In the genomic region with DNA sequence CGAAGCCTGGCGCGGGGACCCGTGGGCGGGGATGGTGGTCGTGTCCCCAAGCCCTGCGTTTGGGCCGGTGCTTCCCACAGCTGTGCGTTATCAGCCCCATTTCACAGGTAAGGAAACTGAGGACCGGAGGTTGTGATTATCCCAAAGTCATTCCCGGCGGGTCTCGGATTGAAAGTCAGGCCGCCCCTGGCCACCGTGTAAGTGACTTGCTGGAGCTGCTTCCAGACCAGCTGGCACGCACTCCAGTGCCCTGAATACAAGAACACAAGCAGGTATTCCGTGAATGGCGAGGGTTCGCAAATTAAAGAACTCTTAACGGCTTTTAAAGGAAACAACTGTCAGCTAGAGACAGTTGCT, we compare ENCODE assay signal across 8 cellular contexts. TPM values are rescaled to one million over a fixed set of nuclear protein-coding genes. Genes with fewer than 3 reads are reported as not detected.
DNase-seq lines count a peak whose midpoint lies in the region; ATAC-seq and TF ChIP-seq lines count a peak whose summit lies in the region.

No MANE protein-coding gene starts in this region.

- POLR2A ChIA-PET in T-cell (lab: Charles Lee) = no interaction called here

- peak overlapping the region; percentile 98 for H3K4me2 ChIP-seq in osteoblast (ENCODE audit: insufficient read depth, low read length)

- no peaks in the 10 kb centered on the region for H3K27me3 Mint-ChIP-seq in activated T-cell treated with anti-CD3 and anti-CD28 coated beads, Interleukin-2, amount 50 U/mL, for 4 hours (ENCODE audit: low read depth)
- no peaks in the 10 kb centered on the region for H3K27me3 Mint-ChIP-seq in T-cell

- H3K79me2 ChIP-seq in osteoblast (ENCODE audit: insufficient read depth, low read length) = peaks cover 36% of the 10 kb centered on the region

- no peaks in the 10 kb centered on the region for H4K20me1 ChIP-seq in osteoblast (ENCODE audit: insufficient read depth, low read length)

- H3K36me3 Mint-ChIP-seq in activated T-cell treated with anti-CD3 and anti-CD28 coated beads, Interleukin-2, amount 50 U/mL, for 4 hours (ENCODE audit: insufficient read depth) = peaks cover 2% of the 10 kb centered on the region
- no peaks in the 10 kb centered on the region for H3K36me3 Mint-ChIP-seq in T-cell

- peak overlapping the region; percentile 98 for H3K4me3 ChIP-seq in osteoblast (ENCODE audit: insufficient read depth, low read length)

- no peak for ATAC-seq in activated T-cell treated with anti-CD3 and anti-CD28 coated beads, Interleukin-2, amount 50 U/mL, for 4 hours
- ATAC-seq in HG02973 (IDR thresholded peaks at IDR 0.05; ENCODE audit: unreplicated experiment) = peak; percentile 21
- ATAC-seq in T-cell (replicated peaks in 1 of 4) = no peak

- H3K9me3 Mint-ChIP-seq in activated T-cell treated with anti-CD3 and anti-CD28 coated beads, Interleukin-2, amount 50 U/mL, for 4 hours = no peaks in the 10 kb centered on the region
- H3K9me3 Mint-ChIP-seq in T-cell = no peaks in the 10 kb centered on the region

- CTCF ChIA-PET in T-cell (lab: Charles Lee) = interaction anchor here (0.6 kb wide), 2 partner anchors 42 kb away, joined by 3 to 4 read pairs; no protein-coding TSS in a partner anchor

- H3K36me3 ChIP-seq in osteoblast (ENCODE audit: insufficient read depth, low read length) = no peaks in the 10 kb centered on the region

- H3K27ac ChIP-seq in osteoblast (ENCODE audit: low read depth, low read length) = peak overlapping the region; percentile 96

- H3K9me3 ChIP-seq in osteoblast (ENCODE audit: low read depth, low read length) = no peaks in the 10 kb centered on the region

- no peak for DNase-seq in activated T-cell treated with anti-CD3 and anti-CD28 coated beads, Interleukin-2, amount 50 U/mL, for 4 hours
- DNase-seq in activated T-cell treated with anti-CD3 and anti-CD28 coated beads for 4 hours (no peak), T-cell (peak in 4 of 34 experiments; percentile 1 to 4 (median 4)), fibroblast of peridontal ligament (ENCODE audit: extremely low read depth) (peak; percentile 46), osteoblast (ENCODE audit: insufficient read length, low spot score, missing footprints) (peak; percentile 75), NCI-H1048 (lab: John Stamatoyannopoulos, UW) (no peak), GDM1 (lab: John Stamatoyannopoulos, UW) (no peak)

- peaks cover 28% of the 10 kb centered on the region for H3K4me1 Mint-ChIP-seq in activated T-cell treated with anti-CD3 and anti-CD28 coated beads, Interleukin-2, amount 50 U/mL, for 4 hours (ENCODE audit: low read depth)
- H3K4me1 Mint-ChIP-seq in T-cell = peaks cover 28 to 36% (median 34%) of the 10 kb centered on the region in 3 donors

- TF ChIP-seq CTCF in osteoblast (IDR thresholded peaks at IDR 0.05; ENCODE audit: extremely low read depth, low read depth, low read length) = no peak

- peak overlapping the region; percentile 83 to 91 for H3K27ac Mint-ChIP-seq in T-cell

- H3K4me1 ChIP-seq in osteoblast (ENCODE audit: insufficient read depth, low read length) = peaks cover 10% of the 10 kb centered on the region

- peak overlapping the region; percentile 95 for H2AFZ ChIP-seq in osteoblast (ENCODE audit: low read length)

- H3K4me3 Mint-ChIP-seq in activated T-cell treated with anti-CD3 and anti-CD28 coated beads, Interleukin-2, amount 50 U/mL, for 4 hours = peak overlapping the region; percentile 93
- peak overlapping the region; percentile 83 to 94 (median 92) for H3K4me3 Mint-ChIP-seq in T-cell

- no peaks in the 10 kb centered on the region for H3K27me3 ChIP-seq in osteoblast (ENCODE audit: insufficient read depth, low read length)

RNA-seq across cellular contexts. Expression of a gene that starts 0.7 kb away (rescaled TPM):
- 10 to 100 TPM; 33.6 to 41.2 (median 38.5) TPM for total RNA-seq in activated T-cell treated with anti-CD3 and anti-CD28 coated beads, Interleukin-2, amount 50 U/mL, for 4 hours
- total RNA-seq in T-cell = 10 to 100 TPM; 18.6 to 28.9 (median 26.0) TPM
- total RNA-seq in osteoblast = 21.0 and 29.8 TPM in 2 replicates

RNA-seq across cellular contexts. Expression of a gene that starts 46.5 kb away (rescaled TPM):
- 10 to 100 TPM; 81.0 to 85.2 (median 82.3) TPM for total RNA-seq in activated T-cell treated with anti-CD3 and anti-CD28 coated beads, Interleukin-2, amount 50 U/mL, for 4 hours
- total RNA-seq in T-cell = 10 to 100 TPM; 41.6 to 79.7 (median 77.5) TPM
- total RNA-seq in osteoblast = 25.7 and 28.9 TPM in 2 replicates

Comparison
In these comparisons a context has a peak if more than half of its experiments do, and no peak if none do; other contexts are left out.
1. DNase-seq: peak in fibroblast of peridontal ligament (single experiment) and osteoblast (single experiment); none in activated T-cell treated with anti-CD3 and anti-CD28 coated beads, Interleukin-2, amount 50 U/mL, for 4 hours (single experiment), activated T-cell treated with anti-CD3 and anti-CD28 coated beads for 4 hours (single experiment), NCI-H1048 (single experiment) and GDM1 (single experiment).